ENCODE assay signal across 16 cellular contexts in genomic region chr1:77562596-77563154, GRCh38.
DNase-seq lines count a peak whose midpoint lies in the region; ATAC-seq and TF ChIP-seq lines count a peak whose summit lies in the region.
"Had no signal": no experiment of that assay in that cellular context is flagged by ENCODE, and none has a peak within 500 bp of the region (broad histone marks: within the 10 kb centered on the region; RNA-seq: fewer than 3 reads in every experiment).

No MANE protein-coding gene starts in this region.

- in situ Hi-C loops in IMR-90 (cut with MboI; ENCODE audit: low sequenced_read_pairs) (no loop called here), GM23248 (cut with MboI) (no loop called here)

- H3K9ac ChIP-seq in IMR-90 (ENCODE audit: low read depth, low read length), result no peak overlapping the region
- H3K9ac ChIP-seq in neuronal stem cell (ENCODE audit: low read depth, low read length, poor library complexity), result peak overlapping the region; percentile 53
- H3K9ac ChIP-seq in GM23248, result no peak overlapping the region

- POLR2A ChIA-PET in IMR-90 (lab: Charles Lee; ENCODE audit: unreplicated experiment) (interaction anchor here (0.7 kb wide), 1 partner anchor 23 kb away, joined by 3 read pairs; no protein-coding TSS in a partner anchor), WTC11 (lab: Charles Lee) (no interaction called here)

- no peak overlapping the region for H2BK12ac ChIP-seq in neuronal stem cell (ENCODE audit: low read length)

- H3K27ac ChIP-seq in IMR-90 (ENCODE audit: insufficient read depth, low read length) (no peak overlapping the region), neuronal stem cell (replicated peaks; ENCODE audit: low read length) (no peak overlapping the region), GM23248 (no peak overlapping the region)
- H3K27ac ChIP-seq: C4-2B, PC-9 had no signal

- H4K8ac ChIP-seq in IMR-90 (ENCODE audit: low read depth in 2 of 2, low read length in 2 of 2) (no peak overlapping the region), neuronal stem cell (ENCODE audit: low read depth, low read length) (no peak overlapping the region)

- TF ChIP-seq CTCF in IMR-90 (conservative IDR thresholded peaks at IDR 0.05; ENCODE audit: low read depth, low read length), result no peak
- TF ChIP-seq CTCF in WTC11 (IDR thresholded peaks at IDR 0.05), result no peak
- TF ChIP-seq CTCF in endothelial cell (IDR thresholded peaks at IDR 0.05; ENCODE audit: unreplicated experiment), result no peak

- H4K91ac ChIP-seq in IMR-90 (ENCODE audit: insufficient read depth, low read depth, low read length), result no peak overlapping the region
- H4K91ac ChIP-seq in neuronal stem cell (ENCODE audit: low read depth, low read length, poor library complexity), result no peak overlapping the region

- no peak overlapping the region for H2BK120ac ChIP-seq in IMR-90 (ENCODE audit: low read depth, low read length)
- H2BK120ac ChIP-seq in neuronal stem cell (ENCODE audit: low read depth, low read length), result no peak overlapping the region

- H3K4me3 Mint-ChIP-seq in WTC11, result no peak overlapping the region
- H3K4me3 Mint-ChIP-seq in endothelial cell (ENCODE audit: unreplicated experiment), result no peak overlapping the region
- H3K4me3 Mint-ChIP-seq: IgD-negative memory B cell had no signal

- DNase-seq in IMR-90 (no peak), WTC11 (ENCODE audit: low spot score) (no peak), endothelial cell (ENCODE audit: low spot score) (no peak), neuronal stem cell (ENCODE audit: low spot score) (no peak), GM23248 (no peak)
- DNase-seq in stimulated activated CD8-positive, alpha-beta memory T cell treated with anti-CD3 and anti-CD28 coated beads, Interleukin-4, amount 100 ng/mL, for 48 hours, result no peak
- DNase-seq: ACHN, Karpas-422, NCI-H1417 treated with DMSO at 0.1 percent for 48 hours, NCI-H1930, NCI-H526 had no signal

- H2BK5ac ChIP-seq in IMR-90 (ENCODE audit: low read depth, low read length, poor library complexity, severe bottlenecking) (no peak overlapping the region), neuronal stem cell (ENCODE audit: low read length) (no peak overlapping the region)

- CTCF ChIA-PET in IMR-90 (lab: Yijun Ruan, JAX), result no interaction called here
- CTCF ChIA-PET in WTC11 (lab: Charles Lee), result no interaction called here

- ATAC-seq in IMR-90 (ENCODE audit: low read depth) (no peak), WTC11 (no peak), GM19397 (IDR thresholded peaks at IDR 0.05; ENCODE audit: unreplicated experiment) (no peak)

- no peaks in the 10 kb centered on the region for H3K27me3 ChIP-seq in IMR-90 (ENCODE audit: control insufficient read depth, insufficient read depth, low read length)
- no peaks in the 10 kb centered on the region for H3K27me3 ChIP-seq in neuronal stem cell (ENCODE audit: control insufficient read depth in 3 of 3, insufficient read depth in 3 of 3, low read depth in 1 of 3, low read length in 3 of 3)
- no peaks in the 10 kb centered on the region for H3K27me3 ChIP-seq in GM23248 (replicated peaks; ENCODE audit: insufficient read depth)

- H3K79me1 ChIP-seq in IMR-90 (ENCODE audit: low read depth in 1 of 2, low read length in 2 of 2) (peaks cover 3 to 13% of the 10 kb centered on the region in 2 experiments), neuronal stem cell (ENCODE audit: low read depth, low read length) (no peaks in the 10 kb centered on the region)

- H3K23ac ChIP-seq in IMR-90 (ENCODE audit: low read depth, low read length) (0 out of 2 replicates have a peak overlapping the region, but pooled peaks have one; percentile 31), neuronal stem cell (ENCODE audit: low read depth, low read length, poor library complexity) (no peak overlapping the region)

- H3K9me2 ChIP-seq in GM23248 (ENCODE audit: insufficient read depth), result no peaks in the 10 kb centered on the region

- intact Hi-C loops in IMR-90 (cut with micrococcal nuclease), result no loop called here

- H2BK20ac ChIP-seq in IMR-90 (ENCODE audit: low read depth, low read length), result no peak overlapping the region

- no peak overlapping the region for H2AK9ac ChIP-seq in IMR-90 (replicated peaks; ENCODE audit: low read depth, low read length, poor library complexity)

- H3K79me2 ChIP-seq in GM23248 (ENCODE audit: insufficient read depth), result peaks cover 5% of the 10 kb centered on the region

- BruUV-seq in IMR-90 (replicated peaks; lab: Mats Ljungman, UMichigan), result no TSS peak

- dilution Hi-C loops in IMR-90 (cut with HindIII; ENCODE audit: low sequenced_read_pairs, unreplicated experiment), result no loop called here

- H3K18ac ChIP-seq in IMR-90 (ENCODE audit: low read depth, low read length) (no peak overlapping the region), neuronal stem cell (ENCODE audit: low read length) (no peak overlapping the region)

- no peak overlapping the region for H3K56ac ChIP-seq in IMR-90 (ENCODE audit: extremely low read depth, insufficient read depth, low read length)

- H3K9me1 ChIP-seq in IMR-90 (ENCODE audit: insufficient read depth, low read length), result peaks cover 12% of the 10 kb centered on the region; the same call in 1 of the 2 replicates

- H3K27me3 Mint-ChIP-seq in WTC11 (ENCODE audit: low read depth), result no peaks in the 10 kb centered on the region
- peaks cover 1% of the 10 kb centered on the region for H3K27me3 Mint-ChIP-seq in endothelial cell (ENCODE audit: unreplicated experiment)
- H3K27me3 Mint-ChIP-seq: IgD-negative memory B cell had no signal

- H3K4me1 ChIP-seq in IMR-90 (ENCODE audit: control insufficient read depth, insufficient read depth, low read length) (peaks cover 2% of the 10 kb centered on the region; the same call in 1 of the 2 replicates), neuronal stem cell (ENCODE audit: control insufficient read depth in 2 of 2, insufficient read depth in 1 of 2, low read depth in 1 of 2, low read length in 2 of 2) (no peaks in the 10 kb centered on the region), GM23248 (ENCODE audit: insufficient read depth) (no peaks in the 10 kb centered on the region)

- H3K4me1 Mint-ChIP-seq in WTC11 (no peaks in the 10 kb centered on the region), endothelial cell (ENCODE audit: unreplicated experiment) (peaks cover 18% of the 10 kb centered on the region)
- H3K4me1 Mint-ChIP-seq: IgD-negative memory B cell had no signal

- H3K9me3 ChIP-seq in IMR-90 (ENCODE audit: control insufficient read depth, insufficient read depth, low read length) (no peaks in the 10 kb centered on the region), neuronal stem cell (replicated peaks in 1 of 2; ENCODE audit: control insufficient read depth in 2 of 2, insufficient read depth in 1 of 2, low read depth in 1 of 2, low read length in 2 of 2) (peaks cover 0 to 8% of the 10 kb centered on the region in 2 donors), GM23248 (ENCODE audit: low read depth) (no peaks in the 10 kb centered on the region)
- H3K9me3 ChIP-seq: HAP-1 had no signal

- no peak overlapping the region for H3K4ac ChIP-seq in IMR-90 (ENCODE audit: low read depth, low read length)
- no peak overlapping the region for H3K4ac ChIP-seq in neuronal stem cell (ENCODE audit: low read length)

- H4K20me1 ChIP-seq in IMR-90 (ENCODE audit: insufficient read depth, low read length) (no peaks in the 10 kb centered on the region), GM23248 (ENCODE audit: insufficient read depth) (no peaks in the 10 kb centered on the region)

- H3K36me3 ChIP-seq in IMR-90 (ENCODE audit: control insufficient read depth, insufficient read depth, low read length), result peaks cover 27% of the 10 kb centered on the region
- peaks cover 13 to 75% of the 10 kb centered on the region in 2 donors for H3K36me3 ChIP-seq in neuronal stem cell (replicated peaks in 1 of 2; ENCODE audit: control insufficient read depth in 2 of 2, insufficient read depth in 2 of 2, low read length in 2 of 2)
- H3K36me3 ChIP-seq in GM23248 (ENCODE audit: low read depth), result peaks cover 70% of the 10 kb centered on the region

- no peak overlapping the region for H2AFZ ChIP-seq in IMR-90 (replicated peaks; ENCODE audit: low read length, poor library complexity)
- no peak overlapping the region for H2AFZ ChIP-seq in neuronal stem cell (ENCODE audit: low read length)
- H2AFZ ChIP-seq in GM23248, result no peak overlapping the region
- H2AFZ ChIP-seq: PC-9 had no signal

- H3K36me3 Mint-ChIP-seq in WTC11, result peaks cover 24% of the 10 kb centered on the region
- H3K36me3 Mint-ChIP-seq in endothelial cell (ENCODE audit: low read depth, unreplicated experiment), result peaks cover 30% of the 10 kb centered on the region

- H3K9me3 Mint-ChIP-seq in WTC11 (peaks cover 6% of the 10 kb centered on the region), endothelial cell (ENCODE audit: unreplicated experiment) (no peaks in the 10 kb centered on the region)
- H3K9me3 Mint-ChIP-seq: IgD-negative memory B cell had no signal

- H2BK15ac ChIP-seq in IMR-90 (ENCODE audit: low read depth, low read length) (no peak overlapping the region), neuronal stem cell (ENCODE audit: low read length) (no peak overlapping the region)

- TF ChIP-seq POLR2A in IMR-90 (IDR thresholded peaks at IDR 0.05; ENCODE audit: low read depth, low read length), result no peak

- no peak overlapping the region for H4K5ac ChIP-seq in IMR-90 (ENCODE audit: low read depth, low read length)

- no peak overlapping the region for H3K14ac ChIP-seq in IMR-90 (replicated peaks; ENCODE audit: low read depth, low read length)
- no peak overlapping the region for H3K14ac ChIP-seq in neuronal stem cell (ENCODE audit: low read length)

- peak overlapping the region; percentile 65 for H3K27ac Mint-ChIP-seq in WTC11
- H3K27ac Mint-ChIP-seq in endothelial cell (ENCODE audit: unreplicated experiment), result peak overlapping the region; percentile 80
- H3K27ac Mint-ChIP-seq: IgD-negative memory B cell had no signal

- H3K4me2 ChIP-seq in IMR-90 (ENCODE audit: low read depth, low read length), result no peak overlapping the region
- H3K4me2 ChIP-seq in neuronal stem cell (ENCODE audit: insufficient read depth, low read length, poor library complexity, severe bottlenecking), result no peak overlapping the region
- H3K4me2 ChIP-seq in GM23248 (ENCODE audit: unreplicated experiment), result no peak overlapping the region
- H3K4me2 ChIP-seq: PC-9 had no signal

- H3F3A ChIP-seq in GM23248 (ENCODE audit: insufficient read depth), result peaks cover 38% of the 10 kb centered on the region; the same call in 1 of the 2 replicates

- H2AK5ac ChIP-seq in IMR-90 (ENCODE audit: low read depth, low read length) (no peak overlapping the region), neuronal stem cell (ENCODE audit: low read depth, low read length) (no peak overlapping the region)

- H3K4me3 ChIP-seq in IMR-90 (ENCODE audit: insufficient read depth, low read depth, low read length) (no peak overlapping the region), neuronal stem cell (ENCODE audit: low read length in 2 of 2) (no peak overlapping the region), GM23248 (no peak overlapping the region)
- H3K4me3 ChIP-seq: HAP-1, PC-9 had no signal

- no peak for TF ChIP-seq RAD21 in IMR-90 (IDR thresholded peaks at IDR 0.05; ENCODE audit: low read length)

- 100% methylated on average over 1 of the region's 3 CpGs; no CpG with 5 or more reads in 1 of the 2 experiments for WGBS in IMR-90 (ENCODE audit: extremely low coverage in 2 of 2, insufficient read length in 1 of 2), 2 experiments
- WGBS in neuronal stem cell (ENCODE audit: extremely low coverage in 2 of 2, insufficient read length in 2 of 2, insufficient replicate concordance in 1 of 2), 2 donors, result no CpG with 5 or more reads among the region's 3 CpGs
- 82 to 85% methylated on average over 3 of the region's 3 CpGs for WGBS in GM23248 (ENCODE audit: low coverage in 1 of 2, low lambda C conversion rate in 2 of 2, missing lambda C conversion rate in 2 of 2), 2 experiments
